ENCODE assay signal across 26 cellular contexts in the genomic region with DNA sequence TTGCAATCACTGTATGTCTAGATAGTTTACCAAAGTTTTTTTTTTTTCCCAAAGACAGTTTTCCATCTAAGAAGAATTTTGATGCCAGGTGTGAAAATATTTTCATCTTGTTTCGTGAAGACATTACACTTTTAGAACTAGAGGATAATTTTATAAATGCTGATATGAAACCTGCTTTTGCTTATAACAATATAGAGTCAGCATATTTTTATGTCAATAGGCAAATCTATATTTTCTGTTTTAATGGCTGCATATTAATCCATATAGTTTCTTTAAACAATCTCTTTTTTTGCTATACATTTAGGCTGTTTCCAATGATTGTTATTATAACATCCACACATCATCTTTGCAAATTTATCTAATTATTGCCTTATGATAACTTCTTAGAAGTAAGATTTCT.
"Had no signal": no experiment of that assay in that cellular context is flagged by ENCODE, and none has a peak within 500 bp of the region (broad histone marks: within the 10 kb centered on the region; RNA-seq: fewer than 3 reads in every experiment).

No MANE protein-coding gene starts in this region.

- ATAC-seq: stimulated activated effector memory CD8-positive, alpha-beta T cell treated with anti-CD3 and anti-CD28 coated beads, Interleukin-12 subunit alpha, Interleukin-12 subunit beta, amount 100 ng/mL, for 72 hours; stimulated activated memory B cell treated with anti-CD40 and anti-IgM and Interleukin-4, amounts not matched to agents 10 μg/mL and 1 μg/mL and 100 μg/mL, for 72 hours; stimulated activated naive B cell treated with anti-CD40 and anti-IgM and Interleukin-4, amounts not matched to agents 10 μg/mL and 1 μg/mL and 100 μg/mL, for 72 hours; stimulated activated naive CD8-positive, alpha-beta T cell treated with anti-CD3 and anti-CD28 coated beads, Interleukin-15, amount 100 ng/mL, for 72 hours; stimulated activated naive CD8-positive, alpha-beta T cell treated with anti-CD3 and anti-CD28 coated beads, Interleukin-15, Interleukin-2, amounts not matched to agents 100 U/mL and 50 U/mL, for 24 hours; upper lobe of right lung had no signal

- H3K36me3 ChIP-seq: stomach, suprapubic skin, thoracic aorta, thyroid gland, tibial artery, tibial nerve, transverse colon, upper lobe of left lung, upper lobe of right lung, uterus, vagina had no signal

- H3K27ac ChIP-seq: stomach, suprapubic skin, testis, thoracic aorta, thyroid gland, tibial artery, tibial nerve, transverse colon, upper lobe of left lung, upper lobe of right lung, uterus, vagina had no signal

- DNase-seq: stimulated activated CD4-positive, alpha-beta T cell treated with anti-CD3 and anti-CD28 coated beads, Interleukin-2, amount 100 ng/mL, for 48 hours; stimulated activated CD4-positive, alpha-beta T cell treated with anti-CD3 and anti-CD28 coated beads, Interleukin-4, amount 100 ng/mL, for 1 hour; stimulated activated CD4-positive, alpha-beta T cell treated with anti-CD3 and anti-CD28 coated beads, Interleukin-4, amount 100 ng/mL, for 24 hours; stimulated activated CD4-positive, alpha-beta T cell treated with anti-CD3 and anti-CD28 coated beads, Interleukin-4, amount 100 ng/mL, for 4 hours; stimulated activated CD8-positive, alpha-beta memory T cell treated with anti-CD3 and anti-CD28 coated beads, Interleukin-4, amount 100 ng/mL, for 48 hours; stimulated activated naive B cell treated with anti-CD40 and anti-IgM and Interleukin-4, amounts not matched to agents 10 μg/mL and 1 μg/mL and 100 μg/mL, for 72 hours; stimulated activated naive CD4-positive, alpha-beta T cell; stimulated activated naive CD4-positive, alpha-beta T cell treated with Interleukin-2 at 50 U/mL for 16 hours; stimulated activated naive CD8-positive, alpha-beta T cell treated with anti-CD3 and anti-CD28 coated beads, Interleukin-15, amount 100 ng/mL, for 72 hours; stimulated activated naive CD8-positive, alpha-beta T cell treated with anti-CD3 and anti-CD28 coated beads, Interleukin-15, Interleukin-2, amounts not matched to agents 100 U/mL and 50 U/mL, for 24 hours; stomach; substantia nigra; testis; thyroid gland; tibial artery; transverse colon; trophoblast cell; upper lobe of left lung; upper lobe of right lung; uterus had no signal

- H3K4me3 ChIP-seq: stomach, suprapubic skin, testis, thoracic aorta, thyroid gland, tibial artery, tibial nerve, transverse colon, upper lobe of left lung, upper lobe of right lung, uterus, vagina had no signal

- H3K4me1 ChIP-seq: stomach, suprapubic skin, thyroid gland, tibial artery, transverse colon, uterus, vagina had no signal

- H3K9me3 ChIP-seq: stomach, suprapubic skin, testis, thoracic aorta, thyroid gland, tibial artery, tibial nerve, transverse colon, upper lobe of left lung, upper lobe of right lung, uterus, vagina had no signal

- H3K27me3 ChIP-seq: testis, thyroid gland, tibial nerve, upper lobe of left lung, upper lobe of right lung, uterus, vagina had no signal
